Comparison of ENCODE assay signal across 9 cellular contexts in the genomic region with DNA sequence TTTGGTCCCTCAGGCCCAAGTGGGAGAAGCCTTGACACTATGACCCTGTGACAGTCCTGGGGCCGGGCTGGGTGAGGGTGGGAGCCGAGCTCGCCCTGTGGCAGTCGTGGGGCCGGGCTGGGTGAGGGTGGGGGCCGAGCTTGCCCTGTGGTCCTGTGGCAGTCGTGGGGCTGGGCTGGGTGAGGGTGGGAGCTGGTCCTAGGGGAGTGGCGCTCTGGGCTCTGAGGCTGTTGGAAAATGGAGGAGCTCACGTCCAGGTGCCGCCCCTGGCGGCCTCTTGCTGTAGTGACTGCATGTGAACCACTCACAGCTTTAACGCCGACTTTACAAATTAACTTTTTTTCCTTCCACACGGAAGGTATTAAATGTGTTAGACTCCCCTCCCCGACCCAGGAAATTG.
DNase-seq lines count a peak whose midpoint lies in the region; ATAC-seq and TF ChIP-seq lines count a peak whose summit lies in the region.
"Had no signal": no experiment of that assay in that cellular context is flagged by ENCODE, and none has a peak within 500 bp of the region (broad histone marks: within the 10 kb centered on the region; RNA-seq: fewer than 3 reads in every experiment).

No MANE protein-coding gene starts in this region.

- no peaks in the 10 kb centered on the region for H3K9me3 Mint-ChIP-seq in MCF 10A (ENCODE audit: unreplicated experiment)
- no peaks in the 10 kb centered on the region for H3K9me3 Mint-ChIP-seq in natural killer cell treated with Interleukin-12 subunit alpha and Interleukin-12 subunit beta and Interleukin-15 and Interleukin-18, amount 100 ng/mL, for 72 hours
- H3K9me3 Mint-ChIP-seq: natural killer cell had no signal

- H3K4me1 Mint-ChIP-seq in MCF 10A (ENCODE audit: insufficient read depth, unreplicated experiment): no peaks in the 10 kb centered on the region
- H3K4me1 Mint-ChIP-seq in natural killer cell treated with Interleukin-12 subunit alpha and Interleukin-12 subunit beta and Interleukin-15 and Interleukin-18, amount 100 ng/mL, for 72 hours (ENCODE audit: low read depth in 2 of 2): no peaks in the 10 kb centered on the region
- H3K4me1 Mint-ChIP-seq: natural killer cell had no signal

- H3K4me2 ChIP-seq in mammary epithelial cell (ENCODE audit: insufficient read depth, low read depth, low read length): no peak overlapping the region

- in situ Hi-C loops in mammary epithelial cell (cut with MboI; ENCODE audit: low sequenced_read_pairs in 2 of 2): no loop called here

- H3K79me2 ChIP-seq in mammary epithelial cell (ENCODE audit: insufficient read depth, low read length): no peaks in the 10 kb centered on the region

- BruUV-seq in MCF 10A (replicated peaks; lab: Mats Ljungman, UMichigan) (no TSS peak), mammary epithelial cell (replicated peaks; lab: Mats Ljungman, UMichigan) (no TSS peak)

- no peak overlapping the region for H2AFZ ChIP-seq in mammary epithelial cell (ENCODE audit: low read depth, low read length)

- peak; percentile 59 for TF ChIP-seq CTCF in MCF 10A (IDR thresholded peaks at IDR 0.05; ENCODE audit: unreplicated experiment)
- TF ChIP-seq CTCF in mammary epithelial cell (conservative IDR thresholded peaks at IDR 0.05 in 1 of 2, IDR thresholded peaks at IDR 0.05 in 1 of 2; ENCODE audit: extremely low read depth in 1 of 2, insufficient read depth in 1 of 2, low read depth in 1 of 2, low read length in 2 of 2): peak in 1 of 2 donors; percentile 12
- peak in 51 of 56 donors; percentile 15 to 69 (median 48) for TF ChIP-seq CTCF in dorsolateral prefrontal cortex (IDR thresholded peaks at IDR 0.05 in 54 of 56, conservative IDR thresholded peaks at IDR 0.05 in 2 of 56; ENCODE audit: low read depth in 1 of 56, partially characterized antibody in 56 of 56)

- H3K9me3 ChIP-seq in mammary epithelial cell (replicated peaks; ENCODE audit: insufficient read depth, low read length): peaks cover 23% of the 10 kb centered on the region

- H3K36me3 ChIP-seq in mammary epithelial cell (ENCODE audit: insufficient read depth, low read length): no peaks in the 10 kb centered on the region

- POLR2A ChIA-PET in MCF 10A (lab: Yijun Ruan, JAX): interaction anchor here (0.7 kb wide), 1 partner anchor 97 kb away, joined by 3 read pairs; no protein-coding TSS in a partner anchor

- WGBS in mammary epithelial cell (ENCODE audit: low coverage, missing lambda C conversion rate): 28% methylated on average over 6 of the region's 15 CpGs

- dilution Hi-C loops in mammary epithelial cell (cut with HindIII; ENCODE audit: low sequenced_read_pairs): no loop called here

- DNase-seq in MCF 10A (ENCODE audit: unreplicated experiment) (peak; percentile 45), mammary epithelial cell (no peak), OCI-M1 (lab: John Stamatoyannopoulos, UW) (peak; percentile 52), dorsolateral prefrontal cortex (peak in 3 of 10 donors; percentile 33 to 41 (median 35)), HCEC 1CT (no peak), NCI-H2107 (lab: John Stamatoyannopoulos, UW) (no peak)
- DNase-seq in natural killer cell treated with Interleukin-12 subunit alpha and Interleukin-12 subunit beta and Interleukin-15 and Interleukin-18, amount 100 ng/mL, for 72 hours (ENCODE audit: low spot score): no peak
- DNase-seq: natural killer cell had no signal

- ATAC-seq in natural killer cell treated with Interleukin-12 subunit alpha and Interleukin-12 subunit beta and Interleukin-15 and Interleukin-18, amount 100 ng/mL, for 72 hours: peak; percentile 39 to 58
- no peak for ATAC-seq in GM18858 (IDR thresholded peaks at IDR 0.05; ENCODE audit: unreplicated experiment)

- H4K20me1 ChIP-seq in mammary epithelial cell (ENCODE audit: insufficient read depth, low read length): no peaks in the 10 kb centered on the region

- no peak overlapping the region for H3K4me3 Mint-ChIP-seq in MCF 10A (ENCODE audit: unreplicated experiment)
- H3K4me3 Mint-ChIP-seq in natural killer cell treated with Interleukin-12 subunit alpha and Interleukin-12 subunit beta and Interleukin-15 and Interleukin-18, amount 100 ng/mL, for 72 hours: no peak overlapping the region
- H3K4me3 Mint-ChIP-seq: natural killer cell had no signal

- H3K27ac Mint-ChIP-seq in MCF 10A (ENCODE audit: low read depth, unreplicated experiment): no peak overlapping the region
- no peak overlapping the region for H3K27ac Mint-ChIP-seq in natural killer cell treated with Interleukin-12 subunit alpha and Interleukin-12 subunit beta and Interleukin-15 and Interleukin-18, amount 100 ng/mL, for 72 hours
- H3K27ac Mint-ChIP-seq: natural killer cell had no signal

- CTCF ChIA-PET in MCF 10A (lab: Yijun Ruan, JAX) (interaction anchor here (0.6 to 1.0 kb wide), 6 partner anchors 15 to 1606 kb away, joined by 3 to 5 read pairs (median 3); no protein-coding TSS in a partner anchor), mammary epithelial cell (lab: Charles Lee; ENCODE audit: low non-redundant PET) (no interaction called here)

- no peaks in the 10 kb centered on the region for H3K4me1 ChIP-seq in mammary epithelial cell (ENCODE audit: insufficient read depth, low read length)

- no peak overlapping the region for H3K9ac ChIP-seq in mammary epithelial cell (ENCODE audit: insufficient read depth, low read length)

- H3K27me3 ChIP-seq in mammary epithelial cell (ENCODE audit: insufficient read depth, low read length): no peaks in the 10 kb centered on the region
- peaks cover 0 to 10% (median 0%) of the 10 kb centered on the region in 45 donors for H3K27me3 ChIP-seq in dorsolateral prefrontal cortex

- H3K27ac ChIP-seq in mammary epithelial cell (ENCODE audit: insufficient read depth, low read depth, low read length) (no peak overlapping the region), dorsolateral prefrontal cortex (peak overlapping the region in 1 of 59 donors; percentile 18)

- no peaks in the 10 kb centered on the region for H3K27me3 Mint-ChIP-seq in MCF 10A (ENCODE audit: insufficient read depth, unreplicated experiment)
- H3K27me3 Mint-ChIP-seq in natural killer cell treated with Interleukin-12 subunit alpha and Interleukin-12 subunit beta and Interleukin-15 and Interleukin-18, amount 100 ng/mL, for 72 hours: peaks cover 16 to 41% of the 10 kb centered on the region in 2 donors

- H3K4me3 ChIP-seq in mammary epithelial cell (replicated peaks in 1 of 3; ENCODE audit: insufficient read depth in 1 of 3, low read depth in 2 of 3, low read length in 3 of 3) (no peak overlapping the region), dorsolateral prefrontal cortex (peak overlapping the region in 1 of 59 donors; percentile 5)

- intact Hi-C loops in MCF 10A (cut with micrococcal nuclease): loop anchor here (2.0 kb wide), 1 partner anchor 258 kb away; no protein-coding TSS in a partner anchor
- intact Hi-C loops in mammary epithelial cell (cut with micrococcal nuclease): no loop called here
- intact Hi-C loops in dorsolateral prefrontal cortex (cut with DNase I): no loop called here

- H3K36me3 Mint-ChIP-seq in MCF 10A (ENCODE audit: insufficient read depth, unreplicated experiment): no peaks in the 10 kb centered on the region
- no peaks in the 10 kb centered on the region for H3K36me3 Mint-ChIP-seq in natural killer cell treated with Interleukin-12 subunit alpha and Interleukin-12 subunit beta and Interleukin-15 and Interleukin-18, amount 100 ng/mL, for 72 hours
- H3K36me3 Mint-ChIP-seq: natural killer cell had no signal

Comparison
In these comparisons a context has a peak if more than half of its experiments do, and no peak if none do; other contexts are left out.
1. DNase-seq: peak in MCF 10A (single experiment) and OCI-M1 (single experiment); none in mammary epithelial cell (single experiment), natural killer cell treated with Interleukin-12 subunit alpha and Interleukin-12 subunit beta and Interleukin-15 and Interleukin-18, amount 100 ng/mL, for 72 hours (single experiment), HCEC 1CT (single experiment) and NCI-H2107 (single experiment).